In the genomic region with DNA sequence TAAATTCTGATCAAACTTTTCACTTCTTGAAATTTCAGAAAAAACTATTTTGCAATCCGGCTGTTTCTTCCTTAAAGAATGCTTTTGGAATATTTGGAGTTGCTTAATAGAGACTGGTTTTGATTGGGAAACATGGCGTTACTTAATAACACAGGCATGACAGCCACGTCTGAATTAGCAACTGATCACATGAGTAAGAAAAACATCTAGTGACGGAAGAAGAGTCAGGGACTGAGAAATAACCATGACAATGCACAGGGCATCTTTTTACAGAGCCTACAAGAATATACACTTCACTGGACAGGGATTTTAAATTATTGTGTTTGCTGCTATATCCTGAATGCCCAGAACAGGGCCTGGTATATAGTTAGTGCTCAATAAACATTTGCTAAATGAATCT, we compare ENCODE assay signal across 1 cellular context. TPM values are rescaled to one million over a fixed set of nuclear protein-coding genes. Genes with fewer than 3 reads are reported as not detected.
"Had no signal": no experiment of that assay in that cellular context is flagged by ENCODE, and none has a peak within 500 bp of the region (broad histone marks: within the 10 kb centered on the region; RNA-seq: fewer than 3 reads in every experiment).

No MANE protein-coding gene starts in this region.

RNA-seq across cellular contexts. Expression of gene NUDT4B, which starts 25.1 kb away (rescaled TPM):
- total RNA-seq: osteocyte had no signal
